22 cellular contexts compared by ENCODE assay signal in genomic region chr18:26040051-26040656, GRCh38. TPM values are rescaled to one million over a fixed set of nuclear protein-coding genes. Genes with fewer than 3 reads are reported as not detected.
DNase-seq lines count a peak whose midpoint lies in the region; ATAC-seq, FAIRE-seq and TF ChIP-seq lines count a peak whose summit lies in the region.
"Had no signal": no experiment of that assay in that cellular context is flagged by ENCODE, and none has a peak within 500 bp of the region (broad histone marks: within the 10 kb centered on the region; RNA-seq: fewer than 3 reads in every experiment).

No MANE protein-coding gene starts in this region.

- H3K4me1 ChIP-seq in CD4-positive, CD25-positive, alpha-beta regulatory T cell (ENCODE audit: control insufficient read depth, insufficient read depth, low read length, poor library complexity, severe bottlenecking) = no peaks in the 10 kb centered on the region
- H3K4me1 ChIP-seq in GM12878 (ENCODE audit: control insufficient read depth, insufficient read depth, low read length) (no peaks in the 10 kb centered on the region), sigmoid colon (peaks cover 0 to 13% (median 6%) of the 10 kb centered on the region in 4 donors)
- H3K4me1 ChIP-seq: Caco-2, upper lobe of left lung had no signal

- H3K4me3 ChIP-seq in CD4-positive, CD25-positive, alpha-beta regulatory T cell (ENCODE audit: low read depth, low read length) = no peak overlapping the region
- no peak overlapping the region for H3K4me3 ChIP-seq in GM12878
- H3K4me3 ChIP-seq in sigmoid colon = no peak overlapping the region
- H3K4me3 ChIP-seq: upper lobe of left lung had no signal

- 100% methylated on average over 1 of the region's 1 CpG for WGBS in GM12878 (ENCODE audit: insufficient coverage, insufficient replicate concordance, low lambda C conversion rate, missing lambda C conversion rate)
- 46 to 82% methylated on average over 1 of the region's 1 CpG for WGBS in sigmoid colon, 2 donors

- H3K9me3 Mint-ChIP-seq in CD4-positive, CD25-positive, alpha-beta regulatory T cell = peaks cover 0 to 2% (median 0%) of the 10 kb centered on the region in 7 donors
- H3K9me3 Mint-ChIP-seq in HFFc6 = no peaks in the 10 kb centered on the region
- H3K9me3 Mint-ChIP-seq: activated T-helper 1 cell treated with anti-CD3 and anti-CD28 coated beads, Interleukin-12 subunit alpha, Interleukin-12 subunit beta, Interleukin-2, Interleukin-4 antibody, amounts not matched to agents 30 ng/mL and 10 ng/mL and 1 ng/mL, durations not matched to agents 14 hours and 24 hours and 36 hours; neural crest cell; T-cell had no signal

- TF ChIP-seq CTCF in HFFc6 (IDR thresholded peaks at IDR 0.05) (no peak), GM12878 (IDR thresholded peaks at IDR 0.05 in 2 of 3, conservative IDR thresholded peaks at IDR 0.05 in 1 of 3; ENCODE audit: control insufficient read depth in 2 of 3, extremely low read depth in 1 of 3, insufficient read depth in 1 of 3, low read depth in 3 of 3, low read length in 3 of 3) (no peak), sigmoid colon (IDR thresholded peaks at IDR 0.05) (no peak)

- DNase-seq in CD4-positive, CD25-positive, alpha-beta regulatory T cell = no peak
- DNase-seq in HFFc6 = no peak
- DNase-seq in GM12878 (ENCODE audit: low read depth, low spot score) = no peak
- DNase-seq in glomerular endothelial cell (ENCODE audit: extremely low read depth, low read depth, low spot score) = peak; percentile 7
- DNase-seq in epidermal melanocyte (ENCODE audit: insufficient read length, low spot score) = no peak
- no peak for DNase-seq in sigmoid colon
- no peak for DNase-seq in NCI-H526 treated with DMSO at 0.1 percent for 48 hours (lab: John Stamatoyannopoulos, UW)
- DNase-seq: activated naive CD4-positive, alpha-beta T cell treated with anti-CD3 and anti-CD28 coated beads, Interleukin-2, amount 50 U/mL, for 16 hours; aorta; Caco-2; cerebellar nuclear complex; effector CD4-positive, alpha-beta T cell; NCI-H1694; NCI-H2171; posterior cingulate gyrus; SHP77 treated with DMSO at 0.1 percent for 48 hours; T-cell; upper lobe of left lung had no signal

- peak; percentile 47 for FAIRE-seq in GM12878 (lab: Jason Lieb, UNC)
- FAIRE-seq: H54 had no signal

- H3K27ac Mint-ChIP-seq in CD4-positive, CD25-positive, alpha-beta regulatory T cell = peak overlapping the region; percentile 10 to 72 (median 37)
- peak overlapping the region; percentile 19; the same call in 1 of the 2 replicates for H3K27ac Mint-ChIP-seq in HFFc6
- H3K27ac Mint-ChIP-seq: activated T-helper 1 cell treated with anti-CD3 and anti-CD28 coated beads, Interleukin-12 subunit alpha, Interleukin-12 subunit beta, Interleukin-2, Interleukin-4 antibody, amounts not matched to agents 30 ng/mL and 10 ng/mL and 1 ng/mL, durations not matched to agents 14 hours and 24 hours and 36 hours; T-cell had no signal

- no peak for TF ChIP-seq RAD21 in GM12878 (IDR thresholded peaks at IDR 0.05; ENCODE audit: insufficient read depth, low read depth, low read length)

- no peaks in the 10 kb centered on the region for H3K27me3 Mint-ChIP-seq in CD4-positive, CD25-positive, alpha-beta regulatory T cell
- H3K27me3 Mint-ChIP-seq in HFFc6 (ENCODE audit: insufficient read depth) = no peaks in the 10 kb centered on the region
- H3K27me3 Mint-ChIP-seq: T-cell had no signal

- RAD21 ChIA-PET in GM12878 (lab: Charles Lee; ENCODE audit: unreplicated experiment) = no interaction called here

- BruUV-seq in GM12878 (replicated peaks; lab: Mats Ljungman, UMichigan) = no TSS peak

- H4K20me1 ChIP-seq in GM12878 (ENCODE audit: control insufficient read depth, insufficient read depth) = no peaks in the 10 kb centered on the region

- POLR2A ChIA-PET in GM12878 (lab: Charles Lee) = interaction anchor here (1.6 kb wide), 1 partner anchor 26 kb away, joined by 3 read pairs; no protein-coding TSS in a partner anchor

- peaks cover 41% of the 10 kb centered on the region for H3K36me3 ChIP-seq in CD4-positive, CD25-positive, alpha-beta regulatory T cell (ENCODE audit: control insufficient read depth, insufficient read depth, low read length)
- H3K36me3 ChIP-seq in GM12878 (ENCODE audit: control insufficient read depth in 2 of 2, insufficient read depth in 2 of 2, low read length in 1 of 2) (peaks cover 1 to 21% of the 10 kb centered on the region in 2 experiments), sigmoid colon (peaks cover 0 to 31% (median 3%) of the 10 kb centered on the region in 4 donors)

- peaks cover 27 to 45% (median 36%) of the 10 kb centered on the region in 4 donors for H3K4me1 Mint-ChIP-seq in CD4-positive, CD25-positive, alpha-beta regulatory T cell
- no peaks in the 10 kb centered on the region for H3K4me1 Mint-ChIP-seq in HFFc6 (ENCODE audit: low read depth)

- H3K36me3 Mint-ChIP-seq in CD4-positive, CD25-positive, alpha-beta regulatory T cell = peaks cover 33% of the 10 kb centered on the region
- H3K36me3 Mint-ChIP-seq in HFFc6 (ENCODE audit: low read depth) = peaks cover 10% of the 10 kb centered on the region

- TF ChIP-seq POLR2A in GM12878 (IDR thresholded peaks at IDR 0.05; ENCODE audit: low read depth, low read length) (no peak), sigmoid colon (IDR thresholded peaks at IDR 0.05) (no peak)

- no peak overlapping the region for H3K4me3 Mint-ChIP-seq in CD4-positive, CD25-positive, alpha-beta regulatory T cell
- no peak overlapping the region for H3K4me3 Mint-ChIP-seq in HFFc6
- H3K4me3 Mint-ChIP-seq: activated T-helper 1 cell treated with anti-CD3 and anti-CD28 coated beads, Interleukin-12 subunit alpha, Interleukin-12 subunit beta, Interleukin-2, Interleukin-4 antibody, amounts not matched to agents 30 ng/mL and 10 ng/mL and 1 ng/mL, durations not matched to agents 14 hours and 24 hours and 36 hours; neural crest cell; T-cell had no signal

- in situ Hi-C loops in GM12878 (cut with MboI) = no loop called here

- no peak overlapping the region for H3K9ac ChIP-seq in GM12878 (ENCODE audit: control insufficient read depth, insufficient read depth, low read length)

- H3K27me3 ChIP-seq in CD4-positive, CD25-positive, alpha-beta regulatory T cell (ENCODE audit: control insufficient read depth, insufficient read depth, low read length) = no peaks in the 10 kb centered on the region
- H3K27me3 ChIP-seq in GM12878 (replicated peaks in 1 of 2; ENCODE audit: control insufficient read depth in 2 of 2, insufficient read depth in 2 of 2, low read length in 1 of 2) = no peaks in the 10 kb centered on the region
- no peaks in the 10 kb centered on the region for H3K27me3 ChIP-seq in sigmoid colon
- H3K27me3 ChIP-seq: upper lobe of left lung had no signal

- intact Hi-C loops in GM12878 (cut with micrococcal nuclease; ENCODE audit: unreplicated experiment) (no loop called here), sigmoid colon (cut with DNase I) (no loop called here)

- no peak for ATAC-seq in CD4-positive, CD25-positive, alpha-beta regulatory T cell (ENCODE audit: low read depth in 2 of 2)
- peak; percentile 56 for ATAC-seq in GM12878
- ATAC-seq in GM18870 (IDR thresholded peaks at IDR 0.05; ENCODE audit: unreplicated experiment) = no peak
- ATAC-seq: T-cell had no signal

- peaks cover 2% of the 10 kb centered on the region for H3K79me2 ChIP-seq in GM12878 (ENCODE audit: control insufficient read depth, insufficient read depth, low read length)

- TF ChIP-seq EP300 in GM12878 (IDR thresholded peaks at IDR 0.05; ENCODE audit: borderline replicate concordance in 1 of 2, control insufficient read depth in 1 of 2, low read depth in 2 of 2, low read length in 2 of 2) = no peak
- TF ChIP-seq EP300 in sigmoid colon (IDR thresholded peaks at IDR 0.05) = no peak

- H2AFZ ChIP-seq in GM12878 (ENCODE audit: control insufficient read depth, low read depth, low read length) = no peak overlapping the region

- H3K4me2 ChIP-seq in GM12878 (ENCODE audit: control insufficient read depth, insufficient read depth) = no peak overlapping the region

- H3K9me3 ChIP-seq in CD4-positive, CD25-positive, alpha-beta regulatory T cell (ENCODE audit: control insufficient read depth in 2 of 2, low read length in 2 of 2) = no peaks in the 10 kb centered on the region
- H3K9me3 ChIP-seq in GM12878 (replicated peaks; ENCODE audit: control insufficient read depth, insufficient read depth, low read length) (no peaks in the 10 kb centered on the region), sigmoid colon (no peaks in the 10 kb centered on the region)
- H3K9me3 ChIP-seq: Caco-2, upper lobe of left lung had no signal

- SMC1A ChIA-PET in GM12878 (lab: Charles Lee; ENCODE audit: uncharacterized antibody, unreplicated experiment) = interaction anchor here (0.9 to 2.4 kb wide), 4 partner anchors 10 to 19 kb away, joined by 3 to 7 read pairs (median 4); no protein-coding TSS in a partner anchor

- no peak overlapping the region for H3K27ac ChIP-seq in CD4-positive, CD25-positive, alpha-beta regulatory T cell (ENCODE audit: insufficient read depth, low read length, poor library complexity, severe bottlenecking)
- H3K27ac ChIP-seq in GM12878 (ENCODE audit: control insufficient read depth, insufficient read depth) (no peak overlapping the region), sigmoid colon (no peak overlapping the region)
- H3K27ac ChIP-seq: upper lobe of left lung had no signal

- CTCF ChIA-PET in GM12878 (lab: Yijun Ruan, JAX) = interaction anchor here (1.5 to 1.9 kb wide), 2 partner anchors 12 to 14 kb away, joined by 3 to 5 read pairs; no protein-coding TSS in a partner anchor

RNA-seq across cellular contexts. Expression of gene SS18, which starts 50.3 kb away (rescaled TPM):
- 58.3 TPM for total RNA-seq in CD4-positive, CD25-positive, alpha-beta regulatory T cell
- polyA plus RNA-seq in CD4-positive, CD25-positive, alpha-beta regulatory T cell = 10 to 100 TPM; 39.8 to 60.0 (median 43.7) TPM
- 10 to 100 TPM; 59.6 to 70.1 (median 67.9) TPM for total RNA-seq in HFFc6 (2021; fragmentation: NEBNext Ultra II Directional; extraction: Animal tissue kit (Norgen Biotek cat#: 25700))
- 226 and 242 TPM in 2 replicates for total RNA-seq in GM12878 (2013; cell fraction: nucleolus; rRNA removed)
- 94.7 and 101 TPM in 2 replicates for total RNA-seq in GM12878 (2014; rRNA removed)
- total RNA-seq in GM12878 (2014; rRNA removed; fragmentation: Illumina TruSeq; extraction: Trizol) = 93.9 and 97.0 TPM in 2 replicates
- 56.7 and 58.1 TPM in 2 replicates for total RNA-seq in GM12878 (2021)
- polyA plus RNA-seq in GM12878 (2011; ENCODE audit: low read depth) = 22.6 TPM
- polyA plus RNA-seq in GM12878 (2011; rRNA removed) = 149 and 153 TPM in 2 replicates
- polyA plus RNA-seq in GM12878 (2011; cell fraction: cytosol; rRNA removed) = 97.6 and 135 TPM in 2 replicates
- 176 and 200 TPM in 2 replicates for polyA plus RNA-seq in GM12878 (2011; cell fraction: nucleus; rRNA removed)
- 34.1 and 34.3 TPM in 2 replicates for polyA plus RNA-seq in GM12878 (2012)
- 93.1 and 105 TPM in 2 replicates for polyA plus RNA-seq in GM12878 (2014; fragmentation: Illumina TruSeq; extraction: Trizol)
- polyA plus RNA-seq in GM12878 (2014; fragmentation: Nextera tagmentation; extraction: Ambion mirVana) = 10 to 100 TPM; 16.6 to 34.4 TPM
- 89.1 and 100.0 TPM in 2 replicates for polyA plus RNA-seq in GM12878 (2014; rRNA removed)
- polyA plus RNA-seq in GM12878 (2016; fragmentation: Nextera tagmentation; extraction: Ambion mirVana) = 10 to 100 TPM; 67.1 to 70.4 TPM
- polyA minus RNA-seq in GM12878 (2011; rRNA and poly(A)+ RNA removed) = 221 and 298 TPM in 2 replicates
- polyA minus RNA-seq in GM12878 (2011; cell fraction: cytosol; rRNA and poly(A)+ RNA removed) = 89.9 and 117 TPM in 2 replicates
- polyA minus RNA-seq in GM12878 (2011; cell fraction: nucleus; rRNA and poly(A)+ RNA removed) = 166 and 289 TPM in 2 replicates
- total RNA-seq in glomerular endothelial cell = 85.5 and 265 TPM in 2 replicates
- total RNA-seq in sigmoid colon = 100 to 1,000 TPM in 1 of 4 donors, 10 to 100 TPM in 3; 89.2 to 204 (median 95.7) TPM
- polyA plus RNA-seq in sigmoid colon = 10 to 100 TPM; 22.8 to 33.2 (median 23.8) TPM
